Comparison of ENCODE assay signal across 31 cellular contexts in the genomic region with DNA sequence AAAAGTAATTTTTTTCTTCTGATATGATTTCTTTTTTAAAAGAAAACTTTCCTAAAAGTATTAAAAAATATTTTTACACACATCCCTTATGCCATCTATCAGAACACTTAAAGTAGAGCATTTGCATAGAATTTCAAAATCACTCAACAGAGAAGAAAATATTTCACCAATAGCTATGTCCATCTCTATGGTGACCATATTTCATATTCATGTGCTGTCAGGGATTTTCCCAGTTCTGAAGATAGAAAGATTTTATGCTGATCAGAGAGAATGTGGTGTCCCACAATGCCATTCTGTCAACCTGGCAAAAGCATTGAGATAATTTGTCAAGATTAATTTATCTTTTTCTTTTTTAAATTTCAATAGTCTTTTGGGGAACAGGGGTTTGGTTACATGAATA.
"Had no signal": no experiment of that assay in that cellular context is flagged by ENCODE, and none has a peak within 500 bp of the region (broad histone marks: within the 10 kb centered on the region; RNA-seq: fewer than 3 reads in every experiment).

No MANE protein-coding gene starts in this region.

- FAIRE-seq: bronchial epithelial cell had no signal

- H3K36me3 ChIP-seq: ascending aorta, Peyer's patch had no signal

- H3K27me3 ChIP-seq: ascending aorta, Peyer's patch had no signal

- DNase-seq: activated B cell treated with CpG ODN at 0.5 μM for 24 hours; activated CD4-positive, alpha-beta memory T cell treated with anti-CD3 and anti-CD28 coated beads for 36 hours; activated CD4-positive, alpha-beta T cell treated with anti-CD3 and anti-CD28 coated beads for 4 hours; activated CD4-positive, alpha-beta T cell treated with anti-CD3 and anti-CD28 coated beads, Interleukin-2, amount 50 U/mL, for 1 hour; activated CD4-positive, CD25-positive, alpha-beta regulatory T cell treated with anti-CD3 and anti-CD28 coated beads, Interleukin-2, amount 50 U/mL, for 72 hours; activated CD8-positive, alpha-beta memory T cell treated with anti-CD3 and anti-CD28 coated beads, Interleukin-2, amount 50 U/mL, for 4 hours; activated effector memory CD4-positive, alpha-beta T cell treated with Interleukin-2 at 50 U/mL for 16 hours; activated naive CD4-positive, alpha-beta T cell treated with anti-CD3 and anti-CD28 coated beads, Interleukin-2, amount 50 U/mL, for 16 hours; activated naive CD8-positive, alpha-beta T cell treated with anti-CD3 and anti-CD28 coated beads for 36 hours; activated T-cell treated with anti-CD3 and anti-CD28 coated beads for 4 hours; activated T-cell treated with anti-CD3 and anti-CD28 coated beads, Interleukin-2, amount 50 U/mL, for 4 hours; amygdala; caudate nucleus; cerebellar nuclear complex; cortex of kidney; NCI-H1048; NCI-H1436 treated with DMSO at 0.1 percent for 48 hours; NCI-H1694 treated with DMSO at 0.1 percent for 48 hours; NCI-H2029; NCI-H345; NCI-H524 treated with DMSO at 0.1 percent for 48 hours; PC-3; Peyer's patch; RPMI8226; SIG-M5; T-cell; T-helper 17 cell had no signal

- H3K4me1 ChIP-seq: ascending aorta, Peyer's patch had no signal

- H3K9me3 ChIP-seq: ascending aorta, Peyer's patch had no signal

- H3K4me3 ChIP-seq: ascending aorta, Peyer's patch had no signal

- ATAC-seq: activated T-cell treated with anti-CD3 and anti-CD28 coated beads, Interleukin-2, amount 50 U/mL, for 4 hours; PC-3; SK-N-SH treated with all-trans-retinoic acid at 6 μM for 48 hours; T-cell; T-helper 17 cell had no signal

- H3K27ac ChIP-seq: ascending aorta, Peyer's patch, VCaP had no signal
